ENCODE assay signal across 12 cellular contexts in the genomic region with DNA sequence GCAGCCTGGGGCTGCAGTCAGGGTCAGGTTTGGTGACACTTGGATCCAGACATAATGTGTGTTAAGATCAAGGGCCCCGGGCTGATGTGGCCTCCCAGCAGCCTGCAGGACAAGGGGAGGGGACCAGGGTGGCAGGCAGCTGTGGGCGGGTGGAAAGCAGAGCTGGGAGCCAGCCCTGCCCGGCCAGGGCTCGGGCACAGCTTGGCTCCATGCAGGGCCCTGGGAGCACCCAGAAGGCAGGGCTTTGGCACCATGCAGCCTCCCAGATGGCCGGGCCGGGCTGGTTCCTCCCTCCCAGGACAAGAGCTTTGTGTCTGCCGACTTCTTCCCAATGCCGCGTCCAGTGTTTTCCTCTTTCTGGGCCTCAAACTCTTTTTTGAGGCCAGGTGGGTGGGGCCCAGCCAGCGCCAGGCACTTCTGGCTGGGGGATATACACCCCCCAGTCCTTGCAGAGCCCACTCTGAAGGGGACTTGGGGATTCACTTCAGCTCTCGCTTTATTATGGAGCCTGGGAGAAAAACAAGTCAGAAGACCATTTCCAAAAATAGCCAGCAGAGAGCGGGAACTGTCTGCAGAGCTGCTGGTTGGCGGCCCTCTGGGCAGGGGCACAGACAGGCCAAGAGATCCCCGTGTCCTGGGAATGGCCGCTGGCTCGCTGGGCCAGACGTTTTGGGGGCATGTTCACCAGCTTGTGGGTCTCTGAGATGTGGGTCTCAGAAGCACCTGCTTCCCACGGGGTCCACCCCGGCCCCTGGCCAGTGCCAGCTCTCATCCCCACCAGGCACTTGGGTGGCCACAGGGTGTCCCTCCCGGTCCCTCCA.
DNase-seq lines count a peak whose midpoint lies in the region; ATAC-seq, FAIRE-seq and TF ChIP-seq lines count a peak whose summit lies in the region.
"Had no signal": no experiment of that assay in that cellular context is flagged by ENCODE, and none has a peak within 500 bp of the region (broad histone marks: within the 10 kb centered on the region; RNA-seq: fewer than 3 reads in every experiment).

No MANE protein-coding gene starts in this region.

- CTCF ChIA-PET in HepG2 (lab: Yijun Ruan, JAX; ENCODE audit: low intra/inter-chr PET ratio, low total read pairs) = interaction anchor here (1.0 to 2.8 kb wide), 3 partner anchors 31 to 338 kb away, joined by 3 to 8 read pairs (median 7); no protein-coding TSS in a partner anchor
- CTCF ChIA-PET in naive thymus-derived CD4-positive, alpha-beta T cell (lab: Charles Lee) = no interaction called here

- no peak for FAIRE-seq in HepG2 (lab: Jason Lieb, UNC)

- H3K9me3 ChIP-seq in HepG2 (ENCODE audit: low read length) (no peaks in the 10 kb centered on the region), right lobe of liver (no peaks in the 10 kb centered on the region), ovary (no peaks in the 10 kb centered on the region), hepatocyte (ENCODE audit: low read depth) (no peaks in the 10 kb centered on the region)
- no peaks in the 10 kb centered on the region for H3K9me3 ChIP-seq in naive thymus-derived CD4-positive, alpha-beta T cell (ENCODE audit: control insufficient read depth in 2 of 3, low read length in 3 of 3)

- peak; percentile 41 for TF ChIP-seq CTCF in HepG2 (CRISPR knock-in tag; IDR thresholded peaks at IDR 0.05)
- no peak for TF ChIP-seq CTCF in right lobe of liver (IDR thresholded peaks at IDR 0.05)
- peak in 1 of 3 donors; percentile 12 for TF ChIP-seq CTCF in ovary (IDR thresholded peaks at IDR 0.05)
- TF ChIP-seq CTCF in hepatocyte (IDR thresholded peaks at IDR 0.05; ENCODE audit: poor library complexity) = no peak

- no peak for TF ChIP-seq EP300 in HepG2 (IDR thresholded peaks at IDR 0.05; ENCODE audit: low read depth in 2 of 2, low read length in 2 of 2)
- no peak for TF ChIP-seq EP300 in HepG2 (CRISPR knock-in tag; IDR thresholded peaks at IDR 0.05; ENCODE audit: borderline replicate concordance)
- no peak for TF ChIP-seq EP300 in ovary (IDR thresholded peaks at IDR 0.05)

- 55% methylated on average over 14 of the region's 20 CpGs for whole genome bisulfite sequencing in HepG2 (ENCODE audit: low lambda C conversion rate)
- 50% methylated on average over 8 of the region's 20 CpGs for WGBS in right lobe of liver (ENCODE audit: insufficient coverage, low coverage, low lambda C conversion rate, missing lambda C conversion rate)
- 28 to 45% (median 31%) methylated on average over 20 of the region's 20 CpGs for WGBS in ovary, 3 donors
- 81% methylated on average over 19 of the region's 20 CpGs for WGBS in hepatocyte (ENCODE audit: low lambda C conversion rate, missing lambda C conversion rate)

- no TSS peak for BruUV-seq in HepG2 (replicated peaks; lab: Mats Ljungman, UMichigan)

- DNase-seq in HepG2 (ENCODE audit: low spot score) (peak; percentile 29), right lobe of liver (no peak), Right ventricle myocardium superior (peak; percentile 85), ovary (peak; percentile 42 to 68 (median 52)), NCI-H82 (lab: John Stamatoyannopoulos, UW) (no peak), hepatocyte (ENCODE audit: low spot score) (no peak)
- DNase-seq in stimulated activated CD4-positive, alpha-beta T cell treated with anti-CD3 and anti-CD28 coated beads, Interleukin-4, amount 100 ng/mL, for 4 hours = no peak
- no peak for DNase-seq in naive thymus-derived CD4-positive, alpha-beta T cell
- DNase-seq: activated CD4-positive, alpha-beta T cell treated with anti-CD3 and anti-CD28 coated beads for 4 hours; activated effector memory CD4-positive, alpha-beta T cell treated with Interleukin-2 at 50 U/mL for 16 hours; stimulated activated CD4-positive, alpha-beta T cell treated with anti-CD3 and anti-CD28 coated beads, Interleukin-12 subunit alpha, Interleukin-12 subunit beta, amount 100 ng/mL, for 4 hours had no signal

- 0 out of 2 replicates have a peak, but pooled peaks have one; percentile 12 for TF ChIP-seq RAD21 in HepG2 (CRISPR knock-in tag; IDR thresholded peaks at IDR 0.05)

- H3K79me2 ChIP-seq in HepG2 (ENCODE audit: insufficient read depth, low read length) = no peaks in the 10 kb centered on the region
- no peaks in the 10 kb centered on the region for H3K79me2 ChIP-seq in hepatocyte

- H3K36me3 Mint-ChIP-seq in naive thymus-derived CD4-positive, alpha-beta T cell = no peaks in the 10 kb centered on the region

- peak overlapping the region; percentile 62 for H3K4me2 ChIP-seq in HepG2 (ENCODE audit: low read depth, low read length)
- H3K4me2 ChIP-seq in hepatocyte = no peak overlapping the region

- H3K4me1 Mint-ChIP-seq in naive thymus-derived CD4-positive, alpha-beta T cell = no peaks in the 10 kb centered on the region

- POLR2A ChIA-PET in HepG2 (lab: Yijun Ruan, JAX) = interaction anchor here (1.0 to 5.4 kb wide), 6 partner anchors 11 to 128 kb away, joined by 3 to 78 read pairs (median 30); no protein-coding TSS in a partner anchor
- POLR2A ChIA-PET in naive thymus-derived CD4-positive, alpha-beta T cell (lab: Charles Lee) = no interaction called here

- H2AFZ ChIP-seq in HepG2 (ENCODE audit: low read length) (no peak overlapping the region), hepatocyte (no peak overlapping the region)

- H3K36me3 ChIP-seq in HepG2 (replicated peaks in 1 of 2; ENCODE audit: control insufficient read depth in 1 of 2, insufficient read depth in 2 of 2, low read length in 2 of 2) (no peaks in the 10 kb centered on the region), right lobe of liver (no peaks in the 10 kb centered on the region), ovary (no peaks in the 10 kb centered on the region), hepatocyte (replicated peaks; ENCODE audit: insufficient read depth, low read depth) (no peaks in the 10 kb centered on the region)
- no peaks in the 10 kb centered on the region for H3K36me3 ChIP-seq in naive thymus-derived CD4-positive, alpha-beta T cell (ENCODE audit: control insufficient read depth in 2 of 3, insufficient read depth in 3 of 3, low read length in 3 of 3)

- no peak overlapping the region for H3K27ac ChIP-seq in HepG2 (ENCODE audit: extremely low read length, insufficient read depth, low read length)
- no peak overlapping the region for H3K27ac ChIP-seq in right lobe of liver
- peak overlapping the region; percentile 80 to 84 for H3K27ac ChIP-seq in ovary
- H3K27ac ChIP-seq in naive thymus-derived CD4-positive, alpha-beta T cell (ENCODE audit: low read depth, low read length) = no peak overlapping the region
- H3K27ac ChIP-seq in hepatocyte = no peak overlapping the region

- H3K4me3 Mint-ChIP-seq in naive thymus-derived CD4-positive, alpha-beta T cell = no peak overlapping the region
- H3K4me3 Mint-ChIP-seq: dendritic cell treated with granulocyte-macrophage colony-stimulating factor and Interleukin-4, amounts not matched to agents 40 ng/mL and 50 ng/mL, for 4 days had no signal

- H3K9me3 Mint-ChIP-seq in naive thymus-derived CD4-positive, alpha-beta T cell = peaks cover 0 to 1% (median 0%) of the 10 kb centered on the region in 11 donors
- H3K9me3 Mint-ChIP-seq: dendritic cell treated with granulocyte-macrophage colony-stimulating factor and Interleukin-4, amounts not matched to agents 40 ng/mL and 50 ng/mL, for 4 days had no signal

- H3K9me2 ChIP-seq in hepatocyte (replicated peaks; ENCODE audit: insufficient read depth) = no peaks in the 10 kb centered on the region

- intact Hi-C loops in HepG2 (cut with micrococcal nuclease; ENCODE audit: unreplicated experiment) (no loop called here), right lobe of liver (cut with DNase I) (no loop called here), Right ventricle myocardium superior (cut with DNase I) (loop anchor here (5.0 kb wide), 2 partner anchors 57 to 278 kb away; no protein-coding TSS in a partner anchor), ovary (cut with DNase I) (loop anchor here in 1 of 4 donors (5.0 kb wide), 1 partner anchor 38 kb away; no protein-coding TSS in a partner anchor)
- intact Hi-C loops in naive thymus-derived CD4-positive, alpha-beta T cell (cut with micrococcal nuclease) = no loop called here

- H4K20me1 ChIP-seq in HepG2 (ENCODE audit: insufficient read depth, low read length) = no peaks in the 10 kb centered on the region
- no peaks in the 10 kb centered on the region for H4K20me1 ChIP-seq in hepatocyte (ENCODE audit: insufficient read depth, poor library complexity, severe bottlenecking)

- in situ Hi-C loops in HepG2 (cut with HindIII; ENCODE audit: extremely low pct_ligation_motif_present, low pct_unique_long_range_greater_than_20kb) = no loop called here

- no peak for TF ChIP-seq POLR2A in HepG2 (IDR thresholded peaks at IDR 0.05; ENCODE audit: insufficient read depth in 1 of 2, low read depth in 2 of 2, low read length in 2 of 2)
- TF ChIP-seq POLR2A in right lobe of liver (IDR thresholded peaks at IDR 0.05) = no peak
- no peak for TF ChIP-seq POLR2A in ovary (IDR thresholded peaks at IDR 0.05)

- H3K9ac ChIP-seq in HepG2 (ENCODE audit: insufficient read depth, low read depth, low read length) = no peak overlapping the region

- no peak overlapping the region; a peak in 1 of 6 replicates for H3K4me3 ChIP-seq in HepG2 (replicated peaks in 1 of 3; ENCODE audit: insufficient read depth in 1 of 3, low read depth in 2 of 3, low read length in 3 of 3)
- H3K4me3 ChIP-seq in right lobe of liver = no peak overlapping the region
- H3K4me3 ChIP-seq in ovary = no peak overlapping the region
- H3K4me3 ChIP-seq in naive thymus-derived CD4-positive, alpha-beta T cell (ENCODE audit: low read length) = no peak overlapping the region
- no peak overlapping the region for H3K4me3 ChIP-seq in hepatocyte

- ATAC-seq in HepG2 (peak; percentile 21; the same call in 2 of the 3 replicates), right lobe of liver (no peak), Right ventricle myocardium superior (ENCODE audit: poor library complexity) (peak; percentile 50)
- ATAC-seq in naive thymus-derived CD4-positive, alpha-beta T cell = no peak

- peaks cover 78% of the 10 kb centered on the region for H3K4me1 ChIP-seq in HepG2 (ENCODE audit: insufficient read depth, low read length)
- no peaks in the 10 kb centered on the region for H3K4me1 ChIP-seq in right lobe of liver
- peaks cover 23% of the 10 kb centered on the region for H3K4me1 ChIP-seq in ovary (ENCODE audit: insufficient read depth)
- H3K4me1 ChIP-seq in naive thymus-derived CD4-positive, alpha-beta T cell (ENCODE audit: control insufficient read depth in 2 of 2, insufficient read depth in 2 of 2, low read length in 2 of 2) = no peaks in the 10 kb centered on the region
- peaks cover 36% of the 10 kb centered on the region for H3K4me1 ChIP-seq in hepatocyte (ENCODE audit: insufficient read depth)

- H3K27me3 ChIP-seq in HepG2 (ENCODE audit: control insufficient read depth in 1 of 2, insufficient read depth in 2 of 2, low read length in 2 of 2) (no peaks in the 10 kb centered on the region), right lobe of liver (no peaks in the 10 kb centered on the region), ovary (no peaks in the 10 kb centered on the region), hepatocyte (no peaks in the 10 kb centered on the region)
- no peaks in the 10 kb centered on the region for H3K27me3 ChIP-seq in naive thymus-derived CD4-positive, alpha-beta T cell (ENCODE audit: control insufficient read depth in 2 of 2, insufficient read depth in 2 of 2, low read length in 2 of 2)

- H3K27ac Mint-ChIP-seq in naive thymus-derived CD4-positive, alpha-beta T cell = no peak overlapping the region
- H3K27ac Mint-ChIP-seq: dendritic cell treated with granulocyte-macrophage colony-stimulating factor and Interleukin-4, amounts not matched to agents 40 ng/mL and 50 ng/mL, for 4 days had no signal

- peaks cover 0 to 21% (median 0%) of the 10 kb centered on the region in 5 donors for H3K27me3 Mint-ChIP-seq in naive thymus-derived CD4-positive, alpha-beta T cell

Comparison
In these comparisons a context has a peak if more than half of its experiments do, and no peak if none do; other contexts are left out.
1. ATAC-seq: peak in HepG2 (single experiment) and Right ventricle myocardium superior (single experiment); none in right lobe of liver (0 of 4) and naive thymus-derived CD4-positive, alpha-beta T cell (single experiment).
2. DNase-seq: peak in HepG2 (single experiment), Right ventricle myocardium superior (single experiment) and ovary (5 of 5); none in right lobe of liver (0 of 3), stimulated activated CD4-positive, alpha-beta T cell treated with anti-CD3 and anti-CD28 coated beads, Interleukin-4, amount 100 ng/mL, for 4 hours (0 of 2), NCI-H82 (single experiment), naive thymus-derived CD4-positive, alpha-beta T cell (0 of 9) and hepatocyte (single experiment).
3. H3K27ac ChIP-seq: peak in ovary (2 of 2); none in HepG2 (single experiment), right lobe of liver (0 of 3), naive thymus-derived CD4-positive, alpha-beta T cell (single experiment) and hepatocyte (single experiment).